Comparison of ENCODE assay signal across 9 cellular contexts in the genomic region with DNA sequence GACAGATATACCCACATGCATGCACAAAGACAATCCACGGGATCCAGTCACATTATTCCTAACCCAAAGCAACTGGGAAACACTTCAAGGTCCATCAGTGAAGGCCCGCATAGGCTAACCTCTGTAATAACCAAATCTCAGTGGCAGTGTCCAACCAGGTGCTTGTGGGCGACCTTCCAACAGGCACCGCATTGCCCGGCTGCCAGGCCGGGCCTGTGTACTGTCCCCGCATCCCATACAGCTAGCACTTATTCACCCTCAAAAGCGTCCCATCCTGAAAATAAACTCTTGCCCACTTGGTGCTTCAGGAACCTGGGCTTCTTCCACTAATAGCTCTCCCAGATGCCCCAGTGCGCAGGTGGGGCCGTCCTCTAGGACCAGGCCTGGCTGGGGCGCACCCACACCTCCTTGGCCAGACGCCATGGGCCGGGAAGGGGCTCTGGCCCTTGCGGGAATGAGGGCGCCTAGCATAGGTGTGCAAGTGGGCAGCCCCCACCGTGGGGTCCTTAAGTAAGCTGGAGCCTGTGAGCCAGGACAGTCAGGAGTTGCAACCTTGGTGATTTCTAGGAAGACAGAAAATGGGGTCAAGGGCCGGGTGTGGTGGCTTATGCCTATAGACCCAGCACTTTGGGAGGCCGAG. TPM values are rescaled to one million over a fixed set of nuclear protein-coding genes. Genes with fewer than 3 reads are reported as not detected.
DNase-seq lines count a peak whose midpoint lies in the region; ATAC-seq and TF ChIP-seq lines count a peak whose summit lies in the region.
"Had no signal": no experiment of that assay in that cellular context is flagged by ENCODE, and none has a peak within 500 bp of the region (broad histone marks: within the 10 kb centered on the region; RNA-seq: fewer than 3 reads in every experiment).

No MANE protein-coding gene starts in this region.

- H3K27ac ChIP-seq in SK-N-SH (ENCODE audit: low read depth in 2 of 2, low read length in 1 of 2) (no peak overlapping the region), MM.1S (ENCODE audit: low read length) (peak overlapping the region; percentile 82; the same call in 1 of the 2 replicates), esophagus muscularis mucosa (replicated peaks in 1 of 4) (peak overlapping the region; percentile 84 to 94 (median 89))

- H3K36me3 ChIP-seq in SK-N-SH (replicated peaks in 1 of 2; ENCODE audit: control insufficient read depth in 1 of 2, insufficient read depth in 2 of 2, low read length in 1 of 2) (no peaks in the 10 kb centered on the region), MM.1S (replicated peaks; ENCODE audit: insufficient read depth, low read length) (no peaks in the 10 kb centered on the region), esophagus muscularis mucosa (no peaks in the 10 kb centered on the region), skeletal muscle satellite cell (ENCODE audit: insufficient read depth, low read length) (no peaks in the 10 kb centered on the region)

- intact Hi-C loops in esophagus muscularis mucosa (cut with DNase I): no loop called here

- TF ChIP-seq RAD21 in SK-N-SH (IDR thresholded peaks at IDR 0.05; ENCODE audit: low read length): no peak

- H4K20me1 ChIP-seq in SK-N-SH (ENCODE audit: insufficient read depth) (peaks cover 2% of the 10 kb centered on the region; the same call in 1 of the 2 replicates), MM.1S (ENCODE audit: insufficient read depth, low read length) (no peaks in the 10 kb centered on the region)

- no peaks in the 10 kb centered on the region; the same call in 1 of the 2 replicates for H3K27me3 ChIP-seq in SK-N-SH (ENCODE audit: insufficient read depth)
- no peaks in the 10 kb centered on the region for H3K27me3 ChIP-seq in MM.1S (replicated peaks; ENCODE audit: insufficient read depth, low read length)
- no peaks in the 10 kb centered on the region for H3K27me3 ChIP-seq in esophagus muscularis mucosa
- H3K27me3 ChIP-seq in skeletal muscle satellite cell (ENCODE audit: control insufficient read depth, insufficient read depth, low read length): peaks cover 19% of the 10 kb centered on the region

- H3K9me3 ChIP-seq in SK-N-SH: no peaks in the 10 kb centered on the region
- no peaks in the 10 kb centered on the region for H3K9me3 ChIP-seq in MM.1S (replicated peaks; ENCODE audit: insufficient read depth, low read length)
- H3K9me3 ChIP-seq in esophagus muscularis mucosa: no peaks in the 10 kb centered on the region
- no peaks in the 10 kb centered on the region for H3K9me3 ChIP-seq in skeletal muscle satellite cell (replicated peaks; ENCODE audit: low read length)

- 92% methylated on average over 12 of the region's 18 CpGs for WGBS in SK-N-SH (ENCODE audit: low lambda C conversion rate)
- 90% methylated on average over 5 of the region's 18 CpGs for WGBS in esophagus muscularis mucosa

- H3K4me3 ChIP-seq in SK-N-SH (ENCODE audit: low read depth in 2 of 2, low read length in 1 of 2) (no peak overlapping the region; a peak in 1 of 4 replicates), MM.1S (ENCODE audit: low read length) (no peak overlapping the region), esophagus muscularis mucosa (peak overlapping the region in 2 of 4 donors; percentile 79 to 95), skeletal muscle satellite cell (ENCODE audit: low read length) (no peak overlapping the region)

- peaks cover 39% of the 10 kb centered on the region for H3K79me2 ChIP-seq in SK-N-SH (ENCODE audit: insufficient read depth)
- peaks cover 40% of the 10 kb centered on the region for H3K79me2 ChIP-seq in MM.1S (ENCODE audit: low read length)

- H3F3A ChIP-seq in SK-N-SH (replicated peaks; ENCODE audit: insufficient read depth) (no peaks in the 10 kb centered on the region), MM.1S (ENCODE audit: insufficient read depth, low read length) (peaks cover 19% of the 10 kb centered on the region)

- DNase-seq in SK-N-SH (no peak), MM.1S (no peak), esophagus muscularis mucosa (ENCODE audit: extremely low spot score) (peak; percentile 88), A172 (ENCODE audit: low spot score) (no peak), Kasumi-1 (lab: John Stamatoyannopoulos, UW) (no peak), iPS-NIHi7 (ENCODE audit: extremely low spot score) (no peak)
- DNase-seq: NCI-H510A had no signal

- H3K4me1 ChIP-seq in SK-N-SH (ENCODE audit: control insufficient read depth in 1 of 2, insufficient read depth in 2 of 2, low read depth in 1 of 2, low read length in 1 of 2): peaks cover 0 to 38% of the 10 kb centered on the region in 2 experiments; a peak in 2 of 4 replicates
- peaks cover 10% of the 10 kb centered on the region for H3K4me1 ChIP-seq in MM.1S (ENCODE audit: low read length)
- peaks cover 35 to 46% (median 42%) of the 10 kb centered on the region in 4 donors for H3K4me1 ChIP-seq in esophagus muscularis mucosa
- peaks cover 29% of the 10 kb centered on the region for H3K4me1 ChIP-seq in skeletal muscle satellite cell (ENCODE audit: control insufficient read depth, insufficient read depth, low read length)

- H2AFZ ChIP-seq in SK-N-SH (ENCODE audit: low read depth) (no peak overlapping the region), MM.1S (ENCODE audit: low read length) (no peak overlapping the region)

- no peak for TF ChIP-seq POLR2A in esophagus muscularis mucosa (IDR thresholded peaks at IDR 0.05; ENCODE audit: low read depth)

- no peaks in the 10 kb centered on the region for H3K9me2 ChIP-seq in SK-N-SH
- no peaks in the 10 kb centered on the region for H3K9me2 ChIP-seq in MM.1S (replicated peaks; ENCODE audit: insufficient read depth, low read length)

- POLR2A ChIA-PET in SK-N-SH (lab: Yijun Ruan, JAX): interaction anchor here (1.0 to 1.7 kb wide), 3 partner anchors 12 to 53 kb away, joined by 3 to 14 read pairs (median 4); partner anchors contain the start of gene PYGB

- no peak for TF ChIP-seq CTCF in SK-N-SH (IDR thresholded peaks at IDR 0.05)
- no peak for TF ChIP-seq CTCF in MM.1S (IDR thresholded peaks at IDR 0.05; ENCODE audit: low read length)
- TF ChIP-seq CTCF in esophagus muscularis mucosa (IDR thresholded peaks at IDR 0.05): no peak

- no peak for TF ChIP-seq EP300 in SK-N-SH (IDR thresholded peaks at IDR 0.05; ENCODE audit: borderline replicate concordance in 1 of 2, low read depth in 1 of 2, low read length in 1 of 2)
- no peak for TF ChIP-seq EP300 in esophagus muscularis mucosa (IDR thresholded peaks at IDR 0.05)

- H3K4me2 ChIP-seq in SK-N-SH (peak overlapping the region; percentile 91), MM.1S (ENCODE audit: low read depth, low read length) (peak overlapping the region; percentile 93; the same call in 1 of the 2 replicates), skeletal muscle satellite cell (ENCODE audit: low read length) (peak overlapping the region; percentile 99)

- no peak overlapping the region for H3K9ac ChIP-seq in SK-N-SH
- H3K9ac ChIP-seq in MM.1S (ENCODE audit: low read length): no peak overlapping the region
- H3K9ac ChIP-seq in skeletal muscle satellite cell (ENCODE audit: low read depth, low read length): no peak overlapping the region

- no peak for ATAC-seq in SK-N-SH treated with all-trans-retinoic acid at 6 μM for 48 hours

- CTCF ChIA-PET in SK-N-SH (lab: Yijun Ruan, JAX): interaction anchor here (1.1 to 1.9 kb wide), 4 partner anchors 8 to 205 kb away, joined by 3 to 9 read pairs (median 4); partner anchors contain the start of gene PYGB

TF ChIP-seq in SK-N-SH, 30 proteins besides CTCF, POLR2A, EP300 and RAD21 (continues in another document):
- TF ChIP-seq, protein P1, sequence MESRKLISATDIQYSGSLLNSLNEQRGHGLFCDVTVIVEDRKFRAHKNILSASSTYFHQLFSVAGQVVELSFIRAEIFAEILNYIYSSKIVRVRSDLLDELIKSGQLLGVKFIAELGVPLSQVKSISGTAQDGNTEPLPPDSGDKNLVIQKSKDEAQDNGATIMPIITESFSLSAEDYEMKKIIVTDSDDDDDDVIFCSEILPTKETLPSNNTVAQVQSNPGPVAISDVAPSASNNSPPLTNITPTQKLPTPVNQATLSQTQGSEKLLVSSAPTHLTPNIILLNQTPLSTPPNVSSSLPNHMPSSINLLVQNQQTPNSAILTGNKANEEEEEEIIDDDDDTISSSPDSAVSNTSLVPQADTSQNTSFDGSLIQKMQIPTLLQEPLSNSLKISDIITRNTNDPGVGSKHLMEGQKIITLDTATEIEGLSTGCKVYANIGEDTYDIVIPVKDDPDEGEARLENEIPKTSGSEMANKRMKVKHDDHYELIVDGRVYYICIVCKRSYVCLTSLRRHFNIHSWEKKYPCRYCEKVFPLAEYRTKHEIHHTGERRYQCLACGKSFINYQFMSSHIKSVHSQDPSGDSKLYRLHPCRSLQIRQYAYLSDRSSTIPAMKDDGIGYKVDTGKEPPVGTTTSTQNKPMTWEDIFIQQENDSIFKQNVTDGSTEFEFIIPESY (IDR thresholded peaks at IDR 0.05; ENCODE audit: borderline replicate concordance, low read depth): no peak

TF ChIP-seq in SK-N-SH treated with all-trans-retinoic acid at 6 μM for 48 hours, 23 proteins besides CTCF, POLR2A, EP300 and RAD21 (continues in another document):
- TF ChIP-seq PPARA (CRISPR knock-in tag; IDR thresholded peaks at IDR 0.05; ENCODE audit: borderline replicate concordance) (no peak), ZC3H10 (CRISPR knock-in tag; IDR thresholded peaks at IDR 0.05) (no peak), RARB (CRISPR knock-in tag; IDR thresholded peaks at IDR 0.05) (no peak), ZNF8 (CRISPR knock-in tag; IDR thresholded peaks at IDR 0.05) (no peak)

RNA-seq across cellular contexts. Expression of gene ENTPD6, which starts 1.1 kb away (rescaled TPM):
- polyA plus RNA-seq in SK-N-SH (2012; rRNA removed): 76.1 and 78.2 TPM in 2 replicates
- polyA plus RNA-seq in SK-N-SH (2012; cell fraction: cytosol; rRNA removed): 36.3 and 54.5 TPM in 2 replicates
- 172 and 200 TPM in 2 replicates for polyA plus RNA-seq in SK-N-SH (2012; cell fraction: nucleus; rRNA removed)
- 10 to 100 TPM; 39.0 to 44.1 (median 43.5) TPM for total RNA-seq in esophagus muscularis mucosa
- total RNA-seq in skeletal muscle satellite cell (2012; rRNA removed): 75.4 and 76.6 TPM in 2 replicates
- total RNA-seq in A172 (2014; rRNA removed; shearing (Covaris generic)): 62.4 and 69.7 TPM in 2 replicates

RNA-seq across cellular contexts. Expression of gene PYGB, which starts 53.4 kb away (rescaled TPM):
- 32.2 and 35.8 TPM in 2 replicates for polyA plus RNA-seq in SK-N-SH (2012; rRNA removed)
- polyA plus RNA-seq in SK-N-SH (2012; cell fraction: cytosol; rRNA removed): 16.8 and 25.0 TPM in 2 replicates
- 75.6 and 77.6 TPM in 2 replicates for polyA plus RNA-seq in SK-N-SH (2012; cell fraction: nucleus; rRNA removed)
- 100 to 1,000 TPM; 398 to 632 (median 462) TPM for total RNA-seq in esophagus muscularis mucosa
- 414 and 533 TPM in 2 replicates for total RNA-seq in skeletal muscle satellite cell (2012; rRNA removed)
- total RNA-seq in A172 (2014; rRNA removed; shearing (Covaris generic)): 91.8 and 118 TPM in 2 replicates

Comparison
In these comparisons a context has a peak if more than half of its experiments do, and no peak if none do; other contexts are left out.
1. H3K27ac ChIP-seq: peak in MM.1S (single experiment) and esophagus muscularis mucosa (4 of 4); none in SK-N-SH (0 of 2).
2. Peak in every context shown above with its lines, with median percentiles within 50 percentile points of each other: H3K4me2 ChIP-seq.